ENCODE assay signal across 18 cellular contexts in genomic region chrX:51857159-51857733, GRCh38. TPM values are rescaled to one million over a fixed set of nuclear protein-coding genes. Genes with fewer than 3 reads are reported as not detected.
DNase-seq lines count a peak whose midpoint lies in the region; ATAC-seq, FAIRE-seq and TF ChIP-seq lines count a peak whose summit lies in the region.
"Had no signal": no experiment of that assay in that cellular context is flagged by ENCODE, and none has a peak within 500 bp of the region (broad histone marks: within the 10 kb centered on the region; RNA-seq: fewer than 3 reads in every experiment).

No MANE protein-coding gene starts in this region.

- no peaks in the 10 kb centered on the region for H3K27me3 Mint-ChIP-seq in astrocyte (ENCODE audit: low read depth, unreplicated experiment)
- peaks cover 44% of the 10 kb centered on the region for H3K27me3 Mint-ChIP-seq in activated T-cell treated with anti-CD3 and anti-CD28 coated beads, Interleukin-2, amount 50 U/mL, for 24 hours
- H3K27me3 Mint-ChIP-seq: CD4-positive, alpha-beta memory T cell had no signal

- no peak overlapping the region for H3K4me3 Mint-ChIP-seq in astrocyte (ENCODE audit: unreplicated experiment)
- H3K4me3 Mint-ChIP-seq in activated T-cell treated with anti-CD3 and anti-CD28 coated beads, Interleukin-2, amount 50 U/mL, for 24 hours, result no peak overlapping the region
- H3K4me3 Mint-ChIP-seq: CD4-positive, alpha-beta memory T cell; H9 had no signal

- H3K27ac ChIP-seq in HCT116 (ENCODE audit: low read depth, low read length) (no peak overlapping the region), astrocyte (ENCODE audit: low read depth, low read length) (no peak overlapping the region), H1 (ENCODE audit: low read depth, low read length) (no peak overlapping the region), pancreas (no peak overlapping the region), aorta (ENCODE audit: low read depth in 1 of 2, low read length in 2 of 2) (no peak overlapping the region)
- H3K27ac ChIP-seq: GM23248 had no signal

- H4K5ac ChIP-seq in H1 (ENCODE audit: insufficient read length, low read depth, low read length), result no peak overlapping the region

- intact Hi-C loops in HCT116 (cut with micrococcal nuclease) (no loop called here), pancreas (cut with DNase I) (no loop called here), aorta (cut with DNase I) (no loop called here)

- H4K20me1 ChIP-seq in HCT116 (ENCODE audit: insufficient read depth) (no peaks in the 10 kb centered on the region), astrocyte (ENCODE audit: insufficient read depth, low read length) (no peaks in the 10 kb centered on the region), H1 (replicated peaks in 1 of 2; ENCODE audit: control insufficient read depth in 1 of 2, insufficient read depth in 2 of 2, low read length in 2 of 2) (no peaks in the 10 kb centered on the region)

- no peaks in the 10 kb centered on the region for H3K4me1 Mint-ChIP-seq in astrocyte (ENCODE audit: low read depth, unreplicated experiment)
- H3K4me1 Mint-ChIP-seq in activated T-cell treated with anti-CD3 and anti-CD28 coated beads, Interleukin-2, amount 50 U/mL, for 24 hours (ENCODE audit: low read depth), result no peaks in the 10 kb centered on the region

- no peak overlapping the region for H3K23ac ChIP-seq in H1 (ENCODE audit: insufficient read length)

- DNase-seq in HCT116 (ENCODE audit: low read depth, low spot score), result no peak
- DNase-seq in astrocyte (ENCODE audit: low read depth), result no peak
- DNase-seq in H1 (ENCODE audit: low read depth in 1 of 2, low spot score in 2 of 2), result no peak
- no peak for DNase-seq in pancreas
- no peak for DNase-seq in NCI-H524 treated with DMSO at 0.1 percent for 48 hours (lab: John Stamatoyannopoulos, UW)
- no peak for DNase-seq in activated T-cell treated with anti-CD3 and anti-CD28 coated beads, Interleukin-2, amount 50 U/mL, for 24 hours
- DNase-seq in aorta, result no peak
- DNase-seq: 8988T; C1 segment of cervical spinal cord; Calu3; CD4-positive, alpha-beta memory T cell; COR-L47; DMS53; DMS79 treated with DMSO at 0.1 percent for 48 hours; GF-D8; GM23248; H9 had no signal

- H3K14ac ChIP-seq in H1 (ENCODE audit: insufficient read length), result no peak overlapping the region

- H3K4me3 ChIP-seq in HCT116 (replicated peaks in 1 of 2; ENCODE audit: low read depth in 1 of 2, low read length in 2 of 2) (no peak overlapping the region), astrocyte (ENCODE audit: insufficient read depth, low read depth, low read length) (no peak overlapping the region), H1 (ENCODE audit: extremely low read depth in 1 of 4, insufficient read depth in 2 of 4, low read depth in 3 of 4, low read length in 4 of 4) (no peak overlapping the region), pancreas (no peak overlapping the region), aorta (ENCODE audit: low read length in 2 of 2) (no peak overlapping the region)
- H3K4me3 ChIP-seq: GM23248 had no signal

- H3K4ac ChIP-seq in H1 (replicated peaks; ENCODE audit: insufficient read length, low read depth, low read length), result no peak overlapping the region

- H3K36me3 Mint-ChIP-seq in astrocyte (ENCODE audit: low read depth, unreplicated experiment), result peaks cover 19% of the 10 kb centered on the region
- peaks cover 69% of the 10 kb centered on the region for H3K36me3 Mint-ChIP-seq in activated T-cell treated with anti-CD3 and anti-CD28 coated beads, Interleukin-2, amount 50 U/mL, for 24 hours (ENCODE audit: low read depth)

- H3K9me3 Mint-ChIP-seq in astrocyte (ENCODE audit: unreplicated experiment), result peaks cover 18% of the 10 kb centered on the region
- peaks cover 24% of the 10 kb centered on the region for H3K9me3 Mint-ChIP-seq in activated T-cell treated with anti-CD3 and anti-CD28 coated beads, Interleukin-2, amount 50 U/mL, for 24 hours

- CTCF ChIA-PET in HCT116 (lab: Charles Lee) (no interaction called here), H1 (lab: Charles Lee; ENCODE audit: partially characterized antibody) (no interaction called here)

- H3K27me3 ChIP-seq in HCT116 (ENCODE audit: insufficient read depth, low read length), result no peaks in the 10 kb centered on the region
- H3K27me3 ChIP-seq in astrocyte (ENCODE audit: insufficient read depth, low read length), result no peaks in the 10 kb centered on the region
- H3K27me3 ChIP-seq in H1 (replicated peaks in 1 of 4; ENCODE audit: control insufficient read depth in 3 of 4, extremely low read depth in 1 of 4, insufficient read depth in 3 of 4, low read length in 3 of 4), result no peaks in the 10 kb centered on the region
- H3K27me3 ChIP-seq in pancreas, result no peaks in the 10 kb centered on the region
- no peaks in the 10 kb centered on the region for H3K27me3 ChIP-seq in aorta (ENCODE audit: control insufficient read depth in 1 of 2, insufficient read depth in 2 of 2, low read length in 1 of 2)

- TF ChIP-seq EP300 in H1 (IDR thresholded peaks at IDR 0.05; ENCODE audit: borderline replicate concordance in 1 of 2, low read depth in 2 of 2, low read length in 2 of 2), result no peak

- 88% methylated on average over 1 of the region's 1 CpG; no CpG with 5 or more reads in 1 of the 2 experiments for WGBS in H1 (ENCODE audit: extremely low coverage in 1 of 2, insufficient coverage in 1 of 2, insufficient read length in 1 of 2, insufficient replicate concordance in 2 of 2, low coverage in 1 of 2, low lambda C conversion rate in 2 of 2, missing lambda C conversion rate in 1 of 2), 2 experiments
- WGBS in pancreas, 2 donors, result 90 to 97% methylated on average over 1 of the region's 1 CpG
- whole genome bisulfite sequencing in aorta, 2 donors, result 64 to 81% methylated on average over 1 of the region's 1 CpG

- no peaks in the 10 kb centered on the region for H3K9me2 ChIP-seq in HCT116 (ENCODE audit: insufficient read depth)

- H3K23me2 ChIP-seq in H1 (ENCODE audit: low read depth, low read length), result no peaks in the 10 kb centered on the region

- TF ChIP-seq POLR2A in HCT116 (IDR thresholded peaks at IDR 0.05; ENCODE audit: borderline replicate concordance, extremely low read depth, insufficient read depth, insufficient read length) (no peak), H1 (IDR thresholded peaks at IDR 0.05; ENCODE audit: control extremely low read depth in 1 of 2, low read depth in 2 of 2, low read length in 2 of 2) (no peak)

- H3K18ac ChIP-seq in H1 (ENCODE audit: extremely low read depth, low read length), result no peak overlapping the region

- ATAC-seq in HCT116, result no peak
- ATAC-seq in pancreas, result no peak
- ATAC-seq in aorta (ENCODE audit: low FRiP score), result no peak

- H3K79me2 ChIP-seq in HCT116 (ENCODE audit: insufficient read depth, low read length) (peaks cover 10% of the 10 kb centered on the region), astrocyte (ENCODE audit: insufficient read depth, low read length) (no peaks in the 10 kb centered on the region), H1 (ENCODE audit: control insufficient read depth in 1 of 2, insufficient read depth in 2 of 2, low read length in 2 of 2) (peaks cover 0 to 72% of the 10 kb centered on the region in 2 experiments; a peak in 2 of 4 replicates)

- H3K4me1 ChIP-seq in HCT116 (ENCODE audit: control insufficient read depth in 1 of 2, insufficient read depth in 2 of 2, low read length in 2 of 2) (no peaks in the 10 kb centered on the region), astrocyte (ENCODE audit: insufficient read depth, low read length) (no peaks in the 10 kb centered on the region), H1 (replicated peaks in 1 of 4; ENCODE audit: control insufficient read depth in 3 of 4, insufficient read depth in 4 of 4, low read length in 3 of 4) (peaks cover 0 to 5% (median 2%) of the 10 kb centered on the region in 4 experiments; a peak in 2 of 7 replicates), pancreas (no peaks in the 10 kb centered on the region), aorta (ENCODE audit: control insufficient read depth in 1 of 2, insufficient read depth in 2 of 2, low read length in 2 of 2) (no peaks in the 10 kb centered on the region)

- BruUV-seq in HCT116 (replicated peaks; lab: Mats Ljungman, UMichigan), result no TSS peak

- H3K36me3 ChIP-seq in HCT116 (ENCODE audit: control insufficient read depth in 1 of 2, insufficient read depth in 2 of 2, low read length in 2 of 2) (no peaks in the 10 kb centered on the region; a peak in 1 of 4 replicates), astrocyte (ENCODE audit: insufficient read depth, low read length) (no peaks in the 10 kb centered on the region), H1 (ENCODE audit: control insufficient read depth in 2 of 4, insufficient read depth in 4 of 4, low read length in 3 of 4) (peaks cover 0 to 19% (median 5%) of the 10 kb centered on the region in 4 experiments; a peak in 3 of 8 replicates), pancreas (no peaks in the 10 kb centered on the region), aorta (ENCODE audit: control insufficient read depth in 1 of 2, insufficient read depth in 2 of 2, low read length in 1 of 2) (no peaks in the 10 kb centered on the region)

- no peak overlapping the region for H2AK5ac ChIP-seq in H1 (ENCODE audit: low read depth, low read length)

- H3K9ac ChIP-seq in HCT116 (ENCODE audit: low read length) (no peak overlapping the region), astrocyte (ENCODE audit: low read length) (no peak overlapping the region), H1 (replicated peaks in 1 of 4; ENCODE audit: extremely low read depth in 1 of 4, low read depth in 3 of 4, low read length in 3 of 4) (no peak overlapping the region)
- H3K9ac ChIP-seq: GM23248 had no signal

- no peak overlapping the region for H3K56ac ChIP-seq in H1 (replicated peaks; ENCODE audit: insufficient read length, low read depth, low read length)

- no peak overlapping the region for H2BK5ac ChIP-seq in H1 (ENCODE audit: low read depth, low read length)

- H4K91ac ChIP-seq in H1 (replicated peaks; ENCODE audit: insufficient read length, low read length), result no peak overlapping the region

- H3K27ac Mint-ChIP-seq in astrocyte (ENCODE audit: unreplicated experiment), result no peak overlapping the region
- H3K27ac Mint-ChIP-seq in activated T-cell treated with anti-CD3 and anti-CD28 coated beads, Interleukin-2, amount 50 U/mL, for 24 hours, result no peak overlapping the region
- H3K27ac Mint-ChIP-seq: CD4-positive, alpha-beta memory T cell; H9 had no signal

- POLR2A ChIA-PET in HCT116 (lab: Charles Lee), result no interaction called here
- POLR2A ChIA-PET in H1 (lab: Charles Lee; ENCODE audit: partially characterized antibody), result no interaction called here

- no peak for TF ChIP-seq CTCF in HCT116 (IDR thresholded peaks at IDR 0.05 in 2 of 3, conservative IDR thresholded peaks at IDR 0.05 in 1 of 3; ENCODE audit: borderline replicate concordance in 1 of 3, insufficient read depth in 1 of 3, low read depth in 2 of 3, low read length in 2 of 3)
- TF ChIP-seq CTCF in astrocyte (IDR thresholded peaks at IDR 0.05; ENCODE audit: insufficient read depth, low read depth, low read length), result no peak
- no peak for TF ChIP-seq CTCF in H1 (IDR thresholded peaks at IDR 0.05; ENCODE audit: control extremely low read depth in 1 of 3, insufficient read depth in 1 of 3, low read depth in 1 of 3, low read length in 3 of 3)
- TF ChIP-seq CTCF in pancreas (IDR thresholded peaks at IDR 0.05), result no peak

- H2BK20ac ChIP-seq in H1 (ENCODE audit: low read length), result no peak overlapping the region

- no peak overlapping the region for H3K4me2 ChIP-seq in HCT116 (ENCODE audit: low read length)
- H3K4me2 ChIP-seq in astrocyte (ENCODE audit: low read length), result no peak overlapping the region
- H3K4me2 ChIP-seq in H1 (ENCODE audit: insufficient read depth in 1 of 2, low read depth in 2 of 2, low read length in 2 of 2), result no peak overlapping the region

- FAIRE-seq in astrocyte (lab: Jason Lieb, UNC) (peak; percentile 86), H1 (lab: Jason Lieb, UNC) (no peak), pancreas (lab: Jason Lieb, UNC) (peak; percentile 43)
- FAIRE-seq: GM12892 had no signal

- RAD21 ChIA-PET in HCT116 (lab: Charles Lee; ENCODE audit: low non-redundant PET in 1 of 2, low total read pairs in 2 of 2, uncharacterized antibody in 2 of 2, unreplicated experiment in 2 of 2), result no interaction called here

- H2BK12ac ChIP-seq in H1 (ENCODE audit: low read depth, low read length), result no peak overlapping the region

- H3K9me3 ChIP-seq in HCT116 (ENCODE audit: control insufficient read depth in 1 of 2, insufficient read depth in 1 of 2, low read depth in 1 of 2, low read length in 2 of 2) (no peaks in the 10 kb centered on the region; a peak in 1 of 4 replicates), astrocyte (ENCODE audit: insufficient read depth, low read depth, low read length) (no peaks in the 10 kb centered on the region), H1 (ENCODE audit: insufficient read depth in 2 of 2, low read depth in 1 of 2, low read length in 1 of 2) (peaks cover 10% of the 10 kb centered on the region in 2 experiments; a peak in 3 of 4 replicates), pancreas (peaks cover 0 to 4% (median 0%) of the 10 kb centered on the region in 4 donors), aorta (ENCODE audit: control insufficient read depth, low read length) (no peaks in the 10 kb centered on the region)

- no peak overlapping the region for H2BK120ac ChIP-seq in H1 (replicated peaks; ENCODE audit: low read depth, low read length)

- no peak overlapping the region for H2BK15ac ChIP-seq in H1 (ENCODE audit: low read length)

- TF ChIP-seq RAD21 in HCT116 (IDR thresholded peaks at IDR 0.05; ENCODE audit: low read depth) (no peak), H1 (IDR thresholded peaks at IDR 0.05 in 1 of 2, conservative IDR thresholded peaks at IDR 0.05 in 1 of 2; ENCODE audit: low read depth in 2 of 2, low read length in 2 of 2) (no peak)

- H4K8ac ChIP-seq in H1 (ENCODE audit: extremely low read depth, insufficient read depth, low read length), result no peak overlapping the region

- no peaks in the 10 kb centered on the region for H3K79me1 ChIP-seq in H1 (ENCODE audit: low read depth, low read length)

- H2AFZ ChIP-seq in HCT116 (ENCODE audit: low read depth, low read length, poor library complexity, severe bottlenecking) (no peak overlapping the region), astrocyte (ENCODE audit: low read depth, low read length) (no peak overlapping the region), H1 (ENCODE audit: low read length) (no peak overlapping the region)
- H2AFZ ChIP-seq: GM23248 had no signal

RNA-seq across cellular contexts. Expression of gene MAGED1, which starts 36.2 kb away (rescaled TPM):
- total RNA-seq in HCT116 (2021; ENCODE audit: unreplicated experiment) (82.3 TPM), astrocyte (412 and 440 TPM in 2 replicates), pancreas (10 to 100 TPM; 31.7 to 76.5 (median 58.7) TPM), aorta (10 to 100 TPM; 82.2 to 91.2 TPM)
- 58.4 and 69.1 TPM in 2 replicates for polyA plus RNA-seq in HCT116 (2012)
- 91.1 TPM in 2 replicates for total RNA-seq in H1 (2021; fragmentation: NEBNext Ultra II Directional; extraction: Animal tissue kit (Norgen Biotek cat#: 25700))
- polyA plus RNA-seq in H1 (2011; rRNA removed) (91.0 and 106 TPM in 2 replicates), pancreas (10 to 100 TPM; 27.1 to 72.3 TPM), aorta (10 to 100 TPM; 26.7 to 57.9 TPM)
- 56.9 TPM for polyA plus RNA-seq in H1 (2011; cell fraction: cytosol; rRNA removed)
- 93.1 TPM for polyA plus RNA-seq in H1 (2011; cell fraction: nucleus; rRNA removed)
- 84.6 to 116 TPM (median 102 TPM) in 4 replicates for polyA plus RNA-seq in H1 (2012, experiment 1 of 2)
- polyA plus RNA-seq in H1 (2012, experiment 2 of 2), result 97.0 TPM
- polyA plus RNA-seq in H1 (2013, experiment 1 of 2), result 88.6 TPM
- 90.3 TPM for polyA plus RNA-seq in H1 (2013, experiment 2 of 2)
- polyA minus RNA-seq in H1 (2011; rRNA and poly(A)+ RNA removed), result 59.1 and 90.6 TPM in 2 replicates
- 60.5 TPM for polyA minus RNA-seq in H1 (2011; cell fraction: cytosol; rRNA and poly(A)+ RNA removed)
- 35.4 TPM for polyA minus RNA-seq in H1 (2011; cell fraction: nucleus; rRNA and poly(A)+ RNA removed)

Comparison
In these comparisons a context has a peak if more than half of its experiments do, and no peak if none do; other contexts are left out.
1. Of the 16 proteins assayed by ChIP-seq in both H1 and HCT116: peak only in H1: none; only in HCT116: none; in both: ZNF274; in neither: 15.